8 cellular contexts compared by ENCODE assay signal in genomic region chr15:96330450-96331140, GRCh38. TPM values are rescaled to one million over a fixed set of nuclear protein-coding genes. Genes with fewer than 3 reads are reported as not detected.
A peak's percentile ranks its signal among the peaks of the same experiment; 100 is the strongest.
DNase-seq lines count a peak whose midpoint lies in the region; ATAC-seq and TF ChIP-seq lines count a peak whose summit lies in the region.

NR2F2 (plus strand) TSS chr15:96330700; CDS start chr15:96332106, 1,406 bp downstream.

- H3K4me3 Mint-ChIP-seq in CD4-positive, alpha-beta memory T cell = peak within 1 kb of the TSS; percentile 80 to 92 (median 84)

- H3K36me3 Mint-ChIP-seq in CD4-positive, alpha-beta memory T cell = peaks cover 2 to 4% of the 10 kb centered on the region in 2 donors

- peaks cover 0 to 32% (median 23%) of the 10 kb centered on the region in 8 donors for H3K9me3 Mint-ChIP-seq in CD4-positive, alpha-beta memory T cell

- no peaks in the 10 kb centered on the region for H3K36me3 ChIP-seq in CD4-positive, alpha-beta memory T cell (ENCODE audit: insufficient read depth, low read length)
- H3K36me3 ChIP-seq in adrenal gland (replicated peaks in 1 of 2) (peaks cover 0 to 19% of the 10 kb centered on the region in 2 donors), aorta (ENCODE audit: control insufficient read depth in 1 of 2, insufficient read depth in 2 of 2, low read length in 1 of 2) (peaks cover 0 to 4% of the 10 kb centered on the region in 2 donors)

- peaks cover 61% of the 10 kb centered on the region in 2 donors for H3K27me3 Mint-ChIP-seq in CD4-positive, alpha-beta memory T cell

- peak within 1 kb of the TSS in 4 of 7 donors; percentile 13 to 81 (median 28) for H3K27ac Mint-ChIP-seq in CD4-positive, alpha-beta memory T cell

- peaks cover 6 to 36% (median 14%) of the 10 kb centered on the region in 4 donors for H3K4me1 Mint-ChIP-seq in CD4-positive, alpha-beta memory T cell

- no peak within 1 kb of the TSS for H3K27ac ChIP-seq in CD4-positive, alpha-beta memory T cell (ENCODE audit: low read depth, low read length)
- peak within 1 kb of the TSS; percentile 91 to 95 (median 94) for H3K27ac ChIP-seq in adrenal gland
- peak within 1 kb of the TSS; percentile 20 to 98 for H3K27ac ChIP-seq in aorta (ENCODE audit: low read depth in 1 of 2, low read length in 2 of 2)

- peak in 3 of 5 donors; percentile 13 to 32 (median 24) for DNase-seq in CD4-positive, alpha-beta memory T cell
- DNase-seq in HT-29 (ENCODE audit: low spot score) (peak; percentile 100), NOMO-1 (lab: John Stamatoyannopoulos, UW; ENCODE audit: unreplicated experiment in 2 of 2) (peak; percentile 90 to 93), adrenal gland (peak; percentile 96 to 99 (median 97)), Right ventricle myocardium superior (peak; percentile 98), omental fat pad (ENCODE audit: low spot score) (peak; percentile 88), aorta (peak; percentile 96 to 97)

- no peak within 1 kb of the TSS for H3K4me3 ChIP-seq in CD4-positive, alpha-beta memory T cell (ENCODE audit: low read length in 2 of 2)
- H3K4me3 ChIP-seq in adrenal gland = peak within 1 kb of the TSS; percentile 79 to 91 (median 84)
- peak within 1 kb of the TSS; percentile 89 to 98 for H3K4me3 ChIP-seq in aorta (ENCODE audit: low read length in 2 of 2)

- CTCF ChIA-PET in CD4-positive, alpha-beta memory T cell (lab: Charles Lee; ENCODE audit: partially characterized antibody) = no interaction called here

- TF ChIP-seq CTCF in adrenal gland (IDR thresholded peaks at IDR 0.05) = no peak
- TF ChIP-seq CTCF in omental fat pad (IDR thresholded peaks at IDR 0.05) = no peak

- peak; percentile 68 to 97 for TF ChIP-seq POLR2A in adrenal gland (IDR thresholded peaks at IDR 0.05)

- 0 to 1% (median 1%) methylated on average over 28 to 78 of the region's 78 CpGs for WGBS in adrenal gland, 4 donors
- WGBS in aorta, 2 donors = 0% methylated on average over 53 to 78 of the region's 78 CpGs

- peak; percentile 75 for ATAC-seq in GM19463 (IDR thresholded peaks at IDR 0.05; ENCODE audit: unreplicated experiment)
- ATAC-seq in Right ventricle myocardium superior (ENCODE audit: poor library complexity) = peak; percentile 88
- peak; percentile 78 for ATAC-seq in omental fat pad (ENCODE audit: low FRiP score)
- peak; percentile 88 for ATAC-seq in aorta (ENCODE audit: low FRiP score)

- peaks cover 9% of the 10 kb centered on the region for H3K4me1 ChIP-seq in CD4-positive, alpha-beta memory T cell (ENCODE audit: insufficient read depth, low read length)
- H3K4me1 ChIP-seq in adrenal gland (replicated peaks in 1 of 2) (peaks cover 5 to 15% of the 10 kb centered on the region in 2 donors), aorta (ENCODE audit: control insufficient read depth in 1 of 2, insufficient read depth in 2 of 2, low read length in 2 of 2) (no peaks in the 10 kb centered on the region)

- peaks cover 39% of the 10 kb centered on the region for H3K27me3 ChIP-seq in CD4-positive, alpha-beta memory T cell (ENCODE audit: insufficient read depth, low read length)
- H3K27me3 ChIP-seq in adrenal gland (no peaks in the 10 kb centered on the region), aorta (ENCODE audit: control insufficient read depth in 1 of 2, insufficient read depth in 2 of 2, low read length in 1 of 2) (no peaks in the 10 kb centered on the region)

- intact Hi-C loops in CD4-positive, alpha-beta memory T cell (cut with micrococcal nuclease) = no loop called here
- intact Hi-C loops in adrenal gland (cut with DNase I) = no loop called here
- intact Hi-C loops in Right ventricle myocardium superior (cut with DNase I) = no loop called here
- intact Hi-C loops in aorta (cut with DNase I) = loop anchor here in 1 of 2 donors (5.0 to 10.0 kb wide), 2 partner anchors 728 to 866 kb away; no protein-coding TSS in a partner anchor

- no peaks in the 10 kb centered on the region for H3K9me3 ChIP-seq in CD4-positive, alpha-beta memory T cell (ENCODE audit: control insufficient read depth in 1 of 2, low read length in 2 of 2)
- no peaks in the 10 kb centered on the region for H3K9me3 ChIP-seq in adrenal gland (replicated peaks in 1 of 3)
- no peaks in the 10 kb centered on the region for H3K9me3 ChIP-seq in aorta (ENCODE audit: control insufficient read depth, low read length)

- POLR2A ChIA-PET in CD4-positive, alpha-beta memory T cell (lab: Charles Lee; ENCODE audit: partially characterized antibody) = no interaction called here

RNA-seq across cellular contexts. Expression of gene NR2F2, which starts in this region (rescaled TPM):
- total RNA-seq in CD4-positive, alpha-beta memory T cell = not detected
- not detected for polyA plus RNA-seq in CD4-positive, alpha-beta memory T cell
- 12.6 and 14.0 TPM in 2 replicates for total RNA-seq in HT-29 (2014; rRNA removed; shearing (Covaris generic))
- total RNA-seq in adrenal gland = 100 to 1,000 TPM in 2 of 8 donors, 10 to 100 TPM in 6; 22.3 to 113 (median 54.8) TPM
- 10 to 100 TPM; 27.3 to 67.9 (median 37.3) TPM for polyA plus RNA-seq in adrenal gland
- total RNA-seq in Right ventricle myocardium superior = 11.0 TPM
- total RNA-seq in omental fat pad = 10 to 100 TPM in 3 of 4 donors, 1 to 10 TPM in 1; 8.9 to 41.8 (median 20.1) TPM
- 100 to 1,000 TPM; 102 to 132 TPM for total RNA-seq in aorta
- 100 to 1,000 TPM in 1 of 2 donors, 10 to 100 TPM in 1; 26.0 to 115 TPM for polyA plus RNA-seq in aorta

Comparison
In these comparisons a context has a peak if more than half of its experiments do, and no peak if none do; other contexts are left out.
1. RNA of gene NR2F2 (total RNA-seq): 102 to 132 TPM in aorta, 22.3 to 113 TPM in adrenal gland, 8.9 to 41.8 TPM in omental fat pad, 12.6 to 14.0 TPM in HT-29 and 11.0 TPM in Right ventricle myocardium superior (single experiment); not detected in CD4-positive, alpha-beta memory T cell; every median in the first group is over 4 times any median in the second.
2. RNA of gene NR2F2 (polyA plus RNA-seq): 26.0 to 115 TPM in aorta and 27.3 to 67.9 TPM in adrenal gland; not detected in CD4-positive, alpha-beta memory T cell; every median in the first group is over 10 times any median in the second.
3. Peak in DNase-seq in CD4-positive, alpha-beta memory T cell; RNA of the gene not detected or under 1 TPM.
4. DNase-seq: peak in every context shown above with its lines; median percentile 100 in HT-29; 98 in Right ventricle myocardium superior; 97 in adrenal gland; 96 in aorta; 92 in NOMO-1; 88 in omental fat pad; 24 in CD4-positive, alpha-beta memory T cell.
5. H3K4me3 ChIP-seq: peak in adrenal gland (4 of 4) and aorta (2 of 2); none in CD4-positive, alpha-beta memory T cell (0 of 2).
6. Peak in every context shown above with its lines, with median percentiles within 50 percentile points of each other: ATAC-seq.